In the genomic region with DNA sequence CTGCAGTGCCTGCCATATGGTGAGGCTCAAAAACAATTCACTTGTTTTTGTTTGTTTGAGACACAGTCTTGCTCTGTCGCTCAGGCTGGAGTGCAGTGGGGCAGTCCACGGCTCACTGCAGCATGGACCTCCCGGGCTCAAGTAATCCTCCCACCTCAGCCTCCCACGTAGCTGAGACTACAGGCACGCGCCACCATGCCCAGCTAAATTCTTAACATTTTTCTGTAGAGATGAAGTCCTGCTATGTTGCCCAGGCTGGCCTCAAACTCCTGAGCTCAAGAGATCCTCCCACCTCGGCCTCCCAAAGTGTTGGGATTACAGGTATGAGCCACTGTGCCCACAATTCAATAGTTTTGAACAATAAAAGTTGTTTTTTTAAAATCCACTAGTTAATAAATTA, we compare ENCODE assay signal across 16 cellular contexts. TPM values are rescaled to one million over a fixed set of nuclear protein-coding genes. Genes with fewer than 3 reads are reported as not detected.
DNase-seq lines count a peak whose midpoint lies in the region; ATAC-seq, FAIRE-seq and TF ChIP-seq lines count a peak whose summit lies in the region.
"Had no signal": no experiment of that assay in that cellular context is flagged by ENCODE, and none has a peak within 500 bp of the region (broad histone marks: within the 10 kb centered on the region; RNA-seq: fewer than 3 reads in every experiment).

No MANE protein-coding gene starts in this region.

- no peaks in the 10 kb centered on the region for H3K9me2 ChIP-seq in HCT116 (ENCODE audit: insufficient read depth)

- H3K4me2 ChIP-seq in HCT116 (ENCODE audit: low read length): peak overlapping the region; percentile 92
- H3K4me2 ChIP-seq in HepG2 (ENCODE audit: low read depth, low read length): peak overlapping the region; percentile 80; the same call in 1 of the 2 replicates

- H3K27ac ChIP-seq in HCT116 (ENCODE audit: low read depth, low read length) (no peak overlapping the region), ascending aorta (peak overlapping the region; percentile 94 to 96), HepG2 (ENCODE audit: extremely low read length, insufficient read depth, low read length) (peak overlapping the region; percentile 95), stomach smooth muscle (ENCODE audit: low read length) (peak overlapping the region; percentile 98)

- H3K9me3 ChIP-seq in HCT116 (ENCODE audit: control insufficient read depth in 1 of 2, insufficient read depth in 1 of 2, low read depth in 1 of 2, low read length in 2 of 2): no peaks in the 10 kb centered on the region
- H3K9me3 ChIP-seq in ascending aorta: no peaks in the 10 kb centered on the region
- H3K9me3 ChIP-seq in HepG2 (ENCODE audit: low read length): peaks cover 4% of the 10 kb centered on the region
- peaks cover 0 to 2% of the 10 kb centered on the region in 2 donors for H3K9me3 ChIP-seq in stomach smooth muscle (ENCODE audit: control insufficient read depth in 2 of 2, low read length in 2 of 2)

- RAD21 ChIA-PET in HCT116 (lab: Charles Lee; ENCODE audit: low non-redundant PET in 1 of 2, low total read pairs in 2 of 2, uncharacterized antibody in 2 of 2, unreplicated experiment in 2 of 2): no interaction called here

- intact Hi-C loops in HCT116 (cut with micrococcal nuclease) (loop anchor here (2.0 to 5.0 kb wide), 3 partner anchors 41 to 170 kb away; a partner anchor contains a TSS), ascending aorta (cut with DNase I) (loop anchor here (5.0 to 10.0 kb wide), 4 partner anchors 54 to 396 kb away; a partner anchor contains a TSS), HepG2 (cut with micrococcal nuclease; ENCODE audit: unreplicated experiment) (loop anchor here (2.0 to 5.0 kb wide), 3 partner anchors 39 to 171 kb away; a partner anchor contains a TSS)

- H3K36me3 ChIP-seq in HCT116 (ENCODE audit: control insufficient read depth in 1 of 2, insufficient read depth in 2 of 2, low read length in 2 of 2) (no peaks in the 10 kb centered on the region), ascending aorta (no peaks in the 10 kb centered on the region), HepG2 (replicated peaks in 1 of 2; ENCODE audit: control insufficient read depth in 1 of 2, insufficient read depth in 2 of 2, low read length in 2 of 2) (no peaks in the 10 kb centered on the region), stomach smooth muscle (ENCODE audit: control insufficient read depth in 2 of 2, insufficient read depth in 2 of 2, low read length in 2 of 2) (no peaks in the 10 kb centered on the region)

- TF ChIP-seq POLR2A in HCT116 (IDR thresholded peaks at IDR 0.05; ENCODE audit: borderline replicate concordance, extremely low read depth, insufficient read depth, insufficient read length) (no peak), HepG2 (IDR thresholded peaks at IDR 0.05; ENCODE audit: insufficient read depth in 1 of 2, low read depth in 2 of 2, low read length in 2 of 2) (no peak)

- H2AFZ ChIP-seq in HCT116 (ENCODE audit: low read depth, low read length, poor library complexity, severe bottlenecking) (no peak overlapping the region), HepG2 (ENCODE audit: low read length) (no peak overlapping the region)

- no peak for DNase-seq in HCT116 (ENCODE audit: low read depth, low spot score)
- DNase-seq in ascending aorta (ENCODE audit: low spot score in 2 of 2): no peak
- no peak for DNase-seq in HepG2 (ENCODE audit: low spot score)
- no peak for DNase-seq in cerebellar nuclear complex (lab: John Stamatoyannopoulos, UW)
- DNase-seq in NCI-H526 treated with DMSO at 0.1 percent for 48 hours (lab: John Stamatoyannopoulos, UW): no peak
- no peak for DNase-seq in hepatic stellate cell (ENCODE audit: low spot score)
- DNase-seq: activated CD4-positive, alpha-beta T cell treated with anti-CD3 and anti-CD28 coated beads for 1 hour; activated effector memory CD4-positive, alpha-beta T cell treated with anti-CD3 and anti-CD28 coated beads, Interleukin-2, amount 50 U/mL, for 16 hours; foreskin melanocyte; mesenchymal stem cell; MM.1S; NCI-H187 treated with DMSO at 0.1 percent for 48 hours; NCI-H446 treated with DMSO at 0.1 percent for 48 hours; T1000 had no signal

- peaks cover 32 to 64% of the 10 kb centered on the region in 2 experiments for H3K4me1 ChIP-seq in HCT116 (ENCODE audit: control insufficient read depth in 1 of 2, insufficient read depth in 2 of 2, low read length in 2 of 2)
- peaks cover 0 to 16% of the 10 kb centered on the region in 2 donors for H3K4me1 ChIP-seq in ascending aorta
- H3K4me1 ChIP-seq in HepG2 (ENCODE audit: insufficient read depth, low read length): peaks cover 64% of the 10 kb centered on the region
- H3K4me1 ChIP-seq in stomach smooth muscle (ENCODE audit: control insufficient read depth, insufficient read depth, low read length): peaks cover 6% of the 10 kb centered on the region

- FAIRE-seq in HepG2 (lab: Jason Lieb, UNC): no peak
- FAIRE-seq: endometrium had no signal

- BruUV-seq in HCT116 (replicated peaks; lab: Mats Ljungman, UMichigan): no TSS peak
- no TSS peak for BruUV-seq in HepG2 (replicated peaks; lab: Mats Ljungman, UMichigan)

- POLR2A ChIA-PET in HCT116 (lab: Charles Lee) (no interaction called here), HepG2 (lab: Yijun Ruan, JAX) (interaction anchor here (1.0 to 2.3 kb wide), 3 partner anchors 42 to 68 kb away, joined by 3 to 9 read pairs (median 6); no protein-coding TSS in a partner anchor)

- in situ Hi-C loops in HepG2 (cut with HindIII; ENCODE audit: extremely low pct_ligation_motif_present, low pct_unique_long_range_greater_than_20kb): no loop called here

- WGBS in HepG2 (ENCODE audit: low lambda C conversion rate): 97% methylated on average over 7 of the region's 7 CpGs

- H3K79me2 ChIP-seq in HCT116 (ENCODE audit: insufficient read depth, low read length) (peaks cover 30% of the 10 kb centered on the region), HepG2 (ENCODE audit: insufficient read depth, low read length) (peaks cover 26% of the 10 kb centered on the region)

- TF ChIP-seq EP300 in HepG2 (IDR thresholded peaks at IDR 0.05; ENCODE audit: low read depth in 2 of 2, low read length in 2 of 2) (no peak), HepG2 (CRISPR knock-in tag; IDR thresholded peaks at IDR 0.05; ENCODE audit: borderline replicate concordance) (no peak)

- no peak for TF ChIP-seq RAD21 in HCT116 (IDR thresholded peaks at IDR 0.05; ENCODE audit: low read depth)
- TF ChIP-seq RAD21 in HepG2 (CRISPR knock-in tag; IDR thresholded peaks at IDR 0.05): no peak

- H3K9ac ChIP-seq in HCT116 (ENCODE audit: low read length) (no peak overlapping the region), HepG2 (ENCODE audit: insufficient read depth, low read depth, low read length) (no peak overlapping the region), stomach smooth muscle (ENCODE audit: low read length in 2 of 2) (no peak overlapping the region)

- no peak for ATAC-seq in HCT116
- no peak for ATAC-seq in HepG2

- CTCF ChIA-PET in HCT116 (lab: Charles Lee): no interaction called here
- CTCF ChIA-PET in HepG2 (lab: Yijun Ruan, JAX; ENCODE audit: low intra/inter-chr PET ratio, low total read pairs): no interaction called here

- H3K4me3 ChIP-seq in HCT116 (replicated peaks in 1 of 2; ENCODE audit: low read depth in 1 of 2, low read length in 2 of 2) (no peak overlapping the region), ascending aorta (no peak overlapping the region), HepG2 (replicated peaks in 1 of 3; ENCODE audit: insufficient read depth in 1 of 3, low read depth in 2 of 3, low read length in 3 of 3) (no peak overlapping the region), stomach smooth muscle (ENCODE audit: low read length in 2 of 2) (no peak overlapping the region)

- H3K27me3 ChIP-seq in HCT116 (ENCODE audit: insufficient read depth, low read length) (no peaks in the 10 kb centered on the region), ascending aorta (no peaks in the 10 kb centered on the region), HepG2 (ENCODE audit: control insufficient read depth in 1 of 2, insufficient read depth in 2 of 2, low read length in 2 of 2) (no peaks in the 10 kb centered on the region; a peak in 1 of 5 replicates), stomach smooth muscle (ENCODE audit: control insufficient read depth in 1 of 2, insufficient read depth in 2 of 2, low read length in 2 of 2) (no peaks in the 10 kb centered on the region)

- no peak for TF ChIP-seq CTCF in HCT116 (IDR thresholded peaks at IDR 0.05 in 2 of 3, conservative IDR thresholded peaks at IDR 0.05 in 1 of 3; ENCODE audit: borderline replicate concordance in 1 of 3, insufficient read depth in 1 of 3, low read depth in 2 of 3, low read length in 2 of 3)
- TF ChIP-seq CTCF in ascending aorta (IDR thresholded peaks at IDR 0.05): no peak
- TF ChIP-seq CTCF in HepG2 (CRISPR knock-in tag; IDR thresholded peaks at IDR 0.05): no peak

- H4K20me1 ChIP-seq in HCT116 (ENCODE audit: insufficient read depth) (no peaks in the 10 kb centered on the region), HepG2 (ENCODE audit: insufficient read depth, low read length) (peaks cover 18% of the 10 kb centered on the region)

TF ChIP-seq in HCT116, 20 proteins besides CTCF, POLR2A, EP300 and RAD21 (continues in another document):
- TF ChIP-seq EZH2 (IDR thresholded peaks at IDR 0.05): no peak

RNA-seq across cellular contexts. Expression of a gene that starts 1.8 kb away (rescaled TPM):
- 138 TPM for total RNA-seq in HCT116 (2021; ENCODE audit: unreplicated experiment)
- 89.8 and 96.1 TPM in 2 replicates for polyA plus RNA-seq in HCT116 (2012)
- 106 TPM for total RNA-seq in ascending aorta
- 73.7 and 128 TPM in 2 replicates for total RNA-seq in HepG2 (2016; rRNA removed; fragmentation: Illumina TruSeq; extraction: Trizol)
- total RNA-seq in HepG2 (2016; cell fraction: cytosol; rRNA removed; fragmentation: Illumina TruSeq; extraction: Trizol; ENCODE audit: low read depth): 21.0 and 28.0 TPM in 2 replicates
- total RNA-seq in HepG2 (2016; cell fraction: insoluble cytoplasmic fraction; rRNA removed; fragmentation: Illumina TruSeq; extraction: Trizol): 70.7 and 135 TPM in 2 replicates
- 29.9 and 30.4 TPM in 2 replicates for total RNA-seq in HepG2 (2016; cell fraction: membrane; rRNA removed; fragmentation: Illumina TruSeq; extraction: Trizol)
- total RNA-seq in HepG2 (2016; cell fraction: nucleus; rRNA removed; fragmentation: Illumina TruSeq; extraction: Trizol): 66.4 and 67.4 TPM in 2 replicates
- 116 and 131 TPM in 2 replicates for polyA plus RNA-seq in HepG2 (2011; rRNA removed)
- polyA plus RNA-seq in HepG2 (2011; cell fraction: cytosol; rRNA removed): 95.2 and 104 TPM in 2 replicates
- polyA plus RNA-seq in HepG2 (2011; cell fraction: nucleus; rRNA removed): 66.8 and 86.4 TPM in 2 replicates
- polyA plus RNA-seq in HepG2 (2012): 68.8 and 74.2 TPM in 2 replicates
- 5.3 and 6.6 TPM in 2 replicates for polyA plus RNA-seq in HepG2 (2016; cell fraction: cytosol; fragmentation: Illumina TruSeq; extraction: Trizol; ENCODE audit: low read depth)
- polyA plus RNA-seq in HepG2 (2016; cell fraction: insoluble cytoplasmic fraction; fragmentation: Illumina TruSeq; extraction: Trizol; ENCODE audit: low read depth): 202 and 219 TPM in 2 replicates
- 17.3 and 18.7 TPM in 2 replicates for polyA plus RNA-seq in HepG2 (2016; cell fraction: membrane; fragmentation: Illumina TruSeq; extraction: Trizol; ENCODE audit: low read depth)
- polyA plus RNA-seq in HepG2 (2016; cell fraction: nucleus; fragmentation: Illumina TruSeq; extraction: Trizol; ENCODE audit: insufficient read depth, low read depth): 93.1 and 94.0 TPM in 2 replicates
- 321 and 493 TPM in 2 replicates for polyA minus RNA-seq in HepG2 (2011; rRNA and poly(A)+ RNA removed; ENCODE audit: low replicate concordance)
- 108 and 148 TPM in 2 replicates for polyA minus RNA-seq in HepG2 (2011; cell fraction: cytosol; rRNA and poly(A)+ RNA removed)
- polyA minus RNA-seq in HepG2 (2011; cell fraction: nucleus; rRNA and poly(A)+ RNA removed): 132 and 144 TPM in 2 replicates
